ENCODE assay signal across 32 cellular contexts in genomic region chrX:101029665-101030064, GRCh38. TPM values are rescaled to one million over a fixed set of nuclear protein-coding genes. Genes with fewer than 3 reads are reported as not detected.
"Had no signal": no experiment of that assay in that cellular context is flagged by ENCODE, and none has a peak within 500 bp of the region (broad histone marks: within the 10 kb centered on the region; RNA-seq: fewer than 3 reads in every experiment).

No MANE protein-coding gene starts in this region.

- H3K27ac Mint-ChIP-seq: mesothelial cell of epicardium; nephron; stimulated activated naive B cell treated with anti-CD40 and anti-IgM and Interleukin-4, amounts not matched to agents 10 μg/mL and 1 μg/mL and 100 μg/mL, for 72 hours had no signal

- H3K27ac ChIP-seq: left lung, lower lobe of right lung, pancreas, prostate gland, skin epidermis, stomach, testis, thyroid gland, transverse colon, upper lobe of left lung, vagina had no signal

- H3K9me3 Mint-ChIP-seq: stimulated activated naive B cell treated with anti-CD40 and anti-IgM and Interleukin-4, amounts not matched to agents 10 μg/mL and 1 μg/mL and 100 μg/mL, for 72 hours had no signal

- DNase-seq: kidney glomerular epithelial cell; left colon; left lung; lower lobe of right lung; mammary epithelial cell; mesenchymal stem cell; naive B cell; nucleus accumbens; pancreas; posterior cingulate gyrus; retina; right cardiac atrium; stimulated activated CD4-positive, alpha-beta T cell treated with anti-CD3 and anti-CD28 coated beads, Interleukin-12 subunit alpha, Interleukin-12 subunit beta, amount 100 ng/mL, for 4 hours; stimulated activated CD4-positive, alpha-beta T cell treated with anti-CD3 and anti-CD28 coated beads, Interleukin-15, amount 100 ng/mL, for 24 hours; stimulated activated CD4-positive, alpha-beta T cell treated with anti-CD3 and anti-CD28 coated beads, Interleukin-2, amount 100 ng/mL, for 24 hours; stimulated activated CD4-positive, alpha-beta T cell treated with anti-CD3 and anti-CD28 coated beads, Interleukin-4, amount 100 ng/mL, for 1 hour; stimulated activated naive B cell treated with anti-CD40 and anti-IgM and Interleukin-4, amounts not matched to agents 10 μg/mL and 1 μg/mL and 100 μg/mL, for 72 hours; stimulated activated naive CD8-positive, alpha-beta T cell treated with anti-CD3 and anti-CD28 coated beads, Interleukin-15, Interleukin-2, amounts not matched to agents 100 U/mL and 50 U/mL, for 24 hours; stomach; testis; thyroid gland; transverse colon; upper lobe of left lung had no signal

- H3K4me1 ChIP-seq: left lung, lower lobe of right lung, pancreas, prostate gland, stomach, testis, thyroid gland, transverse colon, upper lobe of left lung, vagina had no signal

- H3K4me3 Mint-ChIP-seq: mesothelial cell of epicardium; naive B cell; nephron; neural crest cell; stimulated activated naive B cell treated with anti-CD40 and anti-IgM and Interleukin-4, amounts not matched to agents 10 μg/mL and 1 μg/mL and 100 μg/mL, for 72 hours had no signal

- FAIRE-seq: keratinocyte, pancreas had no signal

- H3K4me3 ChIP-seq: left lung, lower lobe of right lung, pancreas, prostate gland, skin epidermis, stomach, testis, thyroid gland, transverse colon, upper lobe of left lung, vagina had no signal

- H3K4me1 Mint-ChIP-seq: mesothelial cell of epicardium; nephron; neural crest cell; stimulated activated naive B cell treated with anti-CD40 and anti-IgM and Interleukin-4, amounts not matched to agents 10 μg/mL and 1 μg/mL and 100 μg/mL, for 72 hours had no signal

- H3K27me3 ChIP-seq: left lung, stomach, testis, thyroid gland, transverse colon, upper lobe of left lung, vagina had no signal

- H3K36me3 ChIP-seq: prostate gland, thyroid gland, transverse colon, vagina had no signal

- H3K9me3 ChIP-seq: left lung, lower lobe of right lung, pancreas, prostate gland, stomach, testis, thyroid gland, transverse colon, upper lobe of left lung, vagina had no signal

- ATAC-seq: left colon; left lung; lower lobe of right lung; pancreas; right cardiac atrium; sciatic nerve; stimulated activated naive B cell treated with anti-CD40 and anti-IgM and Interleukin-4, amounts not matched to agents 10 μg/mL and 1 μg/mL and 100 μg/mL, for 72 hours; stimulated activated naive CD8-positive, alpha-beta T cell treated with anti-CD3 and anti-CD28 coated beads, Interleukin-15, Interleukin-2, amounts not matched to agents 100 U/mL and 50 U/mL, for 24 hours had no signal

- H3K27me3 Mint-ChIP-seq: naive B cell had no signal

RNA-seq across cellular contexts. Expression of gene TMEM35A, which starts 49.0 kb away (rescaled TPM):
- total RNA-seq: mononuclear cell had no signal
